Comparison of ENCODE assay signal across 29 cellular contexts in genomic region chr4:159369256-159369655, GRCh38.
"Had no signal": no experiment of that assay in that cellular context is flagged by ENCODE, and none has a peak within 500 bp of the region (broad histone marks: within the 10 kb centered on the region; RNA-seq: fewer than 3 reads in every experiment).

No MANE protein-coding gene starts in this region.

- ATAC-seq: effector memory CD8-positive, alpha-beta T cell; esophagus mucosa; gastrocnemius medialis; left colon; left lobe of liver; left ventricle myocardium superior; lower lobe of right lung; mucosa of descending colon had no signal

- H3K4me1 ChIP-seq: colonic mucosa, esophagus squamous epithelium, gastrocnemius medialis, lower lobe of right lung had no signal

- H3K9me3 ChIP-seq: colonic mucosa, esophagus squamous epithelium, gastrocnemius medialis, lower lobe of right lung, mucosa of descending colon had no signal

- FAIRE-seq: endometrium, kidney had no signal

- H3K27ac Mint-ChIP-seq: dendritic cell treated with granulocyte-macrophage colony-stimulating factor and Interleukin-4, amounts not matched to agents 40 ng/mL and 50 ng/mL, for 4 days; effector memory CD8-positive, alpha-beta T cell; endodermal cell; immature natural killer cell; mesothelial cell of epicardium had no signal

- H3K9me3 Mint-ChIP-seq: dendritic cell treated with granulocyte-macrophage colony-stimulating factor and Interleukin-4, amounts not matched to agents 40 ng/mL and 50 ng/mL, for 4 days; effector memory CD8-positive, alpha-beta T cell; immature natural killer cell had no signal

- H3K36me3 ChIP-seq: colonic mucosa, esophagus squamous epithelium, gastrocnemius medialis, lower lobe of right lung had no signal

- H3K4me3 ChIP-seq: colonic mucosa, esophagus squamous epithelium, gastrocnemius medialis, lower lobe of right lung, mucosa of descending colon had no signal

- H3K27ac ChIP-seq: colonic mucosa, epithelial cell of prostate, esophagus squamous epithelium, gastrocnemius medialis, lower lobe of right lung had no signal

- H3K27me3 Mint-ChIP-seq: dendritic cell treated with granulocyte-macrophage colony-stimulating factor and Interleukin-4, amounts not matched to agents 40 ng/mL and 50 ng/mL, for 4 days had no signal

- H3K27me3 ChIP-seq: colonic mucosa, gastrocnemius medialis had no signal

- H3K4me3 Mint-ChIP-seq: dendritic cell treated with granulocyte-macrophage colony-stimulating factor and Interleukin-4, amounts not matched to agents 40 ng/mL and 50 ng/mL, for 4 days; effector memory CD8-positive, alpha-beta T cell; endodermal cell; immature natural killer cell; mesothelial cell of epicardium had no signal

- H3K4me1 Mint-ChIP-seq: immature natural killer cell had no signal

- H3K36me3 Mint-ChIP-seq: immature natural killer cell, mesothelial cell of epicardium had no signal

- DNase-seq: cerebellar nuclear complex; colonic mucosa; cortex of kidney; effector CD8-positive, alpha-beta T cell; effector memory CD8-positive, alpha-beta T cell; endodermal cell; erythroblast; esophagus squamous epithelium; foreskin fibroblast; foreskin melanocyte; gastrocnemius medialis; glutamatergic neuron; head of caudate nucleus; hippocampal formation; immature natural killer cell; islet precursor cell; kidney; kidney glomerular epithelial cell; left colon; left ventricle myocardium superior; lower lobe of right lung; mesenchymal stem cell; mucosa of descending colon had no signal
